In the genomic region with DNA sequence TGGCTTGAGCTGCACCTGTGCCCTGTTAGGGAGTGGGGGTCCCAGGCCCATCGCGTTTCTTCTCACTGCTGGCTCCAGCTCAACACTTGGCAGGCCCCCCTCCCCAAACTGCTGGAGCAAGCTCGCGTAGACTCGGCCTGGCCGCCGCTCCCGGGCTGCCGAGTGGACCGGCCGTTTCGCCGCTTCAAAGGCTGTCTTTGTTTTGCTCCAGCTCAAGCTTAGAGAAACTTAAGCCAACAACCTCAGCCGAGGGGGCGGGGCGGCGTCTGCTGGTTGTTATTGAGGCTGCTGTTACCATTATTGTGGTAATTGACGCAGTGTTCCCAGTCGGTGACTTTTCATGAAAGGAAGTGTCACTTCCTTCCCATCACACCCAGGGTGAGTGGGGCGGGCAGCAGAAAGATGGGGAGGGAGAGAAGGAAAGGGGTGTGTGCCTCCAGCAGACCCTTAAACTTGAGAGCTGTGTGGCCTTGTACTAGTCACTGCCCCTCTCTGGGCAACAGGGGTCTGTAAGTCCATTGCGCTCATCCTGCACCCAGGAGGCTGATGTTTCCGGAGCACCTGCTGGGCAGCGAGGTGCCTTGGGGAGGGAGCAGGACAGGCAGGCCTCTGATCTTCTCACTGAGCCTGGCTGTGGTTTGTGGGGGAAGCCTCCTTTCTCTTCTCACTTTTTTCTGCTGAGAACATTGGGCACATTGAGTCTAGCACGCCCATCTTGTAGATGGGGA, we compare ENCODE assay signal across 8 cellular contexts. TPM values are rescaled to one million over a fixed set of nuclear protein-coding genes. Genes with fewer than 3 reads are reported as not detected.
DNase-seq lines count a peak whose midpoint lies in the region; ATAC-seq lines count a peak whose summit lies in the region.

No MANE protein-coding gene starts in this region.

- H3K27ac Mint-ChIP-seq in naive thymus-derived CD8-positive, alpha-beta T cell, result peak overlapping the region; percentile 96 to 100 (median 100)
- peak overlapping the region; percentile 94 for H3K27ac Mint-ChIP-seq in stimulated activated memory B cell treated with anti-CD40 and anti-IgM and Interleukin-4, amounts not matched to agents 10 μg/mL and 1 μg/mL and 100 μg/mL, for 72 hours

- H3K4me1 Mint-ChIP-seq in naive thymus-derived CD8-positive, alpha-beta T cell, result peaks cover 24 to 65% (median 62%) of the 10 kb centered on the region in 4 donors
- peaks cover 63% of the 10 kb centered on the region for H3K4me1 Mint-ChIP-seq in stimulated activated memory B cell treated with anti-CD40 and anti-IgM and Interleukin-4, amounts not matched to agents 10 μg/mL and 1 μg/mL and 100 μg/mL, for 72 hours

- WGBS in HUES64, result 3% methylated on average over 22 of the region's 24 CpGs
- WGBS in esophagus, 2 donors, result 45% methylated on average over 24 of the region's 24 CpGs

- no peaks in the 10 kb centered on the region for H3K27me3 Mint-ChIP-seq in naive thymus-derived CD8-positive, alpha-beta T cell
- H3K27me3 Mint-ChIP-seq in stimulated activated memory B cell treated with anti-CD40 and anti-IgM and Interleukin-4, amounts not matched to agents 10 μg/mL and 1 μg/mL and 100 μg/mL, for 72 hours, result no peaks in the 10 kb centered on the region

- H3K4me3 Mint-ChIP-seq in naive thymus-derived CD8-positive, alpha-beta T cell, result peak overlapping the region; percentile 92 to 99 (median 96)
- peak overlapping the region; percentile 100 for H3K4me3 Mint-ChIP-seq in stimulated activated memory B cell treated with anti-CD40 and anti-IgM and Interleukin-4, amounts not matched to agents 10 μg/mL and 1 μg/mL and 100 μg/mL, for 72 hours

- H3K36me3 ChIP-seq in HUES64 (ENCODE audit: insufficient read depth, low read length) (no peaks in the 10 kb centered on the region), esophagus (ENCODE audit: control insufficient read depth in 2 of 2, insufficient read depth in 2 of 2, low read length in 1 of 2) (no peaks in the 10 kb centered on the region)

- POLR2A ChIA-PET in naive thymus-derived CD8-positive, alpha-beta T cell (lab: Charles Lee), result interaction anchor here (0.6 to 8.4 kb wide), 31 partner anchors 8 to 1180 kb away, joined by 3 to 123 read pairs (median 6); a partner anchor contains a TSS

- peak; percentile 55 to 62 for ATAC-seq in naive thymus-derived CD8-positive, alpha-beta T cell
- ATAC-seq in stimulated activated memory B cell treated with anti-CD40 and anti-IgM and Interleukin-4, amounts not matched to agents 10 μg/mL and 1 μg/mL and 100 μg/mL, for 72 hours, result peak; percentile 59
- ATAC-seq in HG03139 (IDR thresholded peaks at IDR 0.05; ENCODE audit: unreplicated experiment) (no peak), HG02938 (IDR thresholded peaks at IDR 0.05; ENCODE audit: unreplicated experiment) (no peak)

- H3K27me3 ChIP-seq in HUES64 (ENCODE audit: insufficient read depth, low read length) (peaks cover 38% of the 10 kb centered on the region), esophagus (ENCODE audit: control insufficient read depth in 1 of 2, insufficient read depth in 2 of 2, low read length in 2 of 2) (no peaks in the 10 kb centered on the region)

- no peak overlapping the region for H3K27ac ChIP-seq in HUES64 (ENCODE audit: low read depth, low read length)
- peak overlapping the region; percentile 80 to 93 for H3K27ac ChIP-seq in esophagus (ENCODE audit: low read depth in 2 of 2, low read length in 1 of 2)

- H3K4me3 ChIP-seq in HUES64 (ENCODE audit: low read length) (peak overlapping the region; percentile 66), esophagus (ENCODE audit: low read depth in 1 of 2, low read length in 2 of 2) (peak overlapping the region; percentile 64 to 65)

- H3K9me3 ChIP-seq in HUES64 (ENCODE audit: insufficient read depth, low read depth, low read length) (no peaks in the 10 kb centered on the region), esophagus (ENCODE audit: control insufficient read depth in 2 of 2, insufficient read depth in 1 of 2, low read depth in 1 of 2, low read length in 1 of 2) (no peaks in the 10 kb centered on the region)

- H3K4me1 ChIP-seq in HUES64 (ENCODE audit: insufficient read depth, low read length) (peaks cover 28% of the 10 kb centered on the region), esophagus (ENCODE audit: control insufficient read depth in 2 of 2, insufficient read depth in 2 of 2, low read length in 1 of 2) (peaks cover 5 to 20% of the 10 kb centered on the region in 2 donors)

- 0 out of 2 replicates have a peak overlapping the region, but pooled peaks have one; percentile 1 for H3K9ac ChIP-seq in HUES64 (ENCODE audit: low read depth, low read length)

- DNase-seq in activated CD8-positive, alpha-beta memory T cell treated with anti-CD3 and anti-CD28 coated beads, Interleukin-2, amount 50 U/mL, for 4 hours, result peak; percentile 94
- DNase-seq in naive thymus-derived CD8-positive, alpha-beta T cell, result peak; percentile 77 to 97 (median 96)
- no peak for DNase-seq in kidney tubule cell (ENCODE audit: low spot score)

- H3K9me3 Mint-ChIP-seq in naive thymus-derived CD8-positive, alpha-beta T cell, result peaks cover 0 to 2% (median 0%) of the 10 kb centered on the region in 9 donors
- H3K9me3 Mint-ChIP-seq in stimulated activated memory B cell treated with anti-CD40 and anti-IgM and Interleukin-4, amounts not matched to agents 10 μg/mL and 1 μg/mL and 100 μg/mL, for 72 hours, result no peaks in the 10 kb centered on the region

- peaks cover 0 to 31% (median 4%) of the 10 kb centered on the region in 3 donors for H3K36me3 Mint-ChIP-seq in naive thymus-derived CD8-positive, alpha-beta T cell
- peaks cover 30% of the 10 kb centered on the region for H3K36me3 Mint-ChIP-seq in stimulated activated memory B cell treated with anti-CD40 and anti-IgM and Interleukin-4, amounts not matched to agents 10 μg/mL and 1 μg/mL and 100 μg/mL, for 72 hours

RNA-seq across cellular contexts. Expression of a gene that starts 2.1 kb away (rescaled TPM):
- 6.8 TPM for polyA plus RNA-seq in HUES64 (2013, experiment 1 of 2)
- polyA plus RNA-seq in HUES64 (2013, experiment 2 of 2), result 7.0 TPM
- 1 to 10 TPM; 8.0 to 9.7 TPM for polyA plus RNA-seq in esophagus
- total RNA-seq in naive thymus-derived CD8-positive, alpha-beta T cell, result 100 to 1,000 TPM; 100 to 108 TPM
- polyA plus RNA-seq in naive thymus-derived CD8-positive, alpha-beta T cell, result 100 to 1,000 TPM in 1 of 3 donors, 10 to 100 TPM in 2; 41.7 to 101 (median 55.2) TPM

RNA-seq across cellular contexts. Expression of a gene that starts 33.5 kb away (rescaled TPM):
- not detected for polyA plus RNA-seq in HUES64 (2013, experiment 1 of 2)
- polyA plus RNA-seq in HUES64 (2013, experiment 2 of 2), result not detected
- under 1 TPM in 1 of 2 donors, not detected in 1; 0.06 TPM for polyA plus RNA-seq in esophagus
- total RNA-seq in naive thymus-derived CD8-positive, alpha-beta T cell, result under 1 TPM in 1 of 2 experiments, not detected in 1; 0.39 TPM
- polyA plus RNA-seq in naive thymus-derived CD8-positive, alpha-beta T cell, result under 1 TPM in 1 of 3 donors, not detected in 2; 0.16 TPM

Comparison
In these comparisons a context has a peak if more than half of its experiments do, and no peak if none do; other contexts are left out.
1. ATAC-seq: peak in naive thymus-derived CD8-positive, alpha-beta T cell (2 of 2) and stimulated activated memory B cell treated with anti-CD40 and anti-IgM and Interleukin-4, amounts not matched to agents 10 μg/mL and 1 μg/mL and 100 μg/mL, for 72 hours (single experiment); none in HG03139 (single experiment) and HG02938 (single experiment).
2. RNA of a gene that starts 2.1 kb away (polyA plus RNA-seq): 41.7 to 101 TPM in naive thymus-derived CD8-positive, alpha-beta T cell; 8.0 to 9.7 TPM in esophagus; every median in the first group is over 4 times any median in the second.